Comparison of ENCODE assay signal across 8 cellular contexts in genomic region chr22:22848364-22848866, GRCh38. TPM values are rescaled to one million over a fixed set of nuclear protein-coding genes. Genes with fewer than 3 reads are reported as not detected.
DNase-seq lines count a peak whose midpoint lies in the region; ATAC-seq, FAIRE-seq and TF ChIP-seq lines count a peak whose summit lies in the region.

No MANE protein-coding gene starts in this region.

- H3K27me3 Mint-ChIP-seq in type B pancreatic cell = peaks cover 52% of the 10 kb centered on the region

- no peak for ATAC-seq in HG03175 (IDR thresholded peaks at IDR 0.05; ENCODE audit: unreplicated experiment)

- H3K4me2 ChIP-seq in trophoblast cell (ENCODE audit: low read length) = no peak overlapping the region

- H3K4me3 Mint-ChIP-seq in type B pancreatic cell = no peak overlapping the region

- H3K4me1 ChIP-seq in NT2/D1 (ENCODE audit: insufficient read depth, insufficient read length) (no peaks in the 10 kb centered on the region), trophoblast cell (ENCODE audit: control insufficient read depth in 1 of 2, insufficient read depth in 2 of 2, low read length in 2 of 2) (no peaks in the 10 kb centered on the region)

- H4K91ac ChIP-seq in trophoblast cell (ENCODE audit: low read depth, low read length) = no peak overlapping the region

- no peak overlapping the region for H3K18ac ChIP-seq in trophoblast cell (ENCODE audit: low read length)

- H3K27ac ChIP-seq in trophoblast cell (ENCODE audit: low read depth, low read length) = no peak overlapping the region

- FAIRE-seq in GM19239 (lab: Jason Lieb, UNC) = peak; percentile 94

- H2AFZ ChIP-seq in trophoblast cell (ENCODE audit: insufficient read depth, low read length, poor library complexity) = no peak overlapping the region

- H4K8ac ChIP-seq in trophoblast cell (ENCODE audit: low read depth, low read length) = no peak overlapping the region

- H3K36me3 ChIP-seq in NT2/D1 (ENCODE audit: insufficient read depth, insufficient read length, low read length) (no peaks in the 10 kb centered on the region), trophoblast cell (ENCODE audit: control insufficient read depth in 1 of 2, insufficient read depth in 2 of 2, low read length in 2 of 2) (no peaks in the 10 kb centered on the region)

- no peaks in the 10 kb centered on the region for H3K9me3 Mint-ChIP-seq in type B pancreatic cell

- H3K79me1 ChIP-seq in trophoblast cell (ENCODE audit: low read length) = no peaks in the 10 kb centered on the region

- no peak overlapping the region for H3K9ac ChIP-seq in NT2/D1 (ENCODE audit: insufficient read length, low read depth)
- H3K9ac ChIP-seq in trophoblast cell (ENCODE audit: low read length) = no peak overlapping the region

- H3K4ac ChIP-seq in trophoblast cell (ENCODE audit: low read depth, low read length) = no peak overlapping the region

- H3K79me2 ChIP-seq in trophoblast cell (ENCODE audit: control insufficient read depth, insufficient read depth, low read length, poor library complexity) = no peaks in the 10 kb centered on the region

- no peak overlapping the region for H2BK120ac ChIP-seq in trophoblast cell (ENCODE audit: insufficient read depth, low read length, poor library complexity)

- no peak overlapping the region for H3K27ac Mint-ChIP-seq in type B pancreatic cell

- no peak overlapping the region for H3K23ac ChIP-seq in trophoblast cell (ENCODE audit: low read length)

- H4K12ac ChIP-seq in trophoblast cell (ENCODE audit: low read depth, low read length) = no peak overlapping the region

- H3K9me3 ChIP-seq in NT2/D1 (ENCODE audit: insufficient read depth, low read length) = no peaks in the 10 kb centered on the region
- peaks cover 3% of the 10 kb centered on the region for H3K9me3 ChIP-seq in trophoblast cell (ENCODE audit: insufficient read depth, low read depth, low read length)

- no peaks in the 10 kb centered on the region for H3K4me1 Mint-ChIP-seq in type B pancreatic cell (ENCODE audit: unreplicated experiment)

- no peaks in the 10 kb centered on the region for H3K36me3 Mint-ChIP-seq in type B pancreatic cell

- peaks cover 99% of the 10 kb centered on the region for H3K27me3 ChIP-seq in NT2/D1 (ENCODE audit: insufficient read depth, insufficient read length)
- H3K27me3 ChIP-seq in trophoblast cell (ENCODE audit: insufficient read depth, low read length) = no peaks in the 10 kb centered on the region

- H2BK5ac ChIP-seq in trophoblast cell (ENCODE audit: low read depth, low read length, poor library complexity) = no peak overlapping the region

- WGBS in trophoblast cell (ENCODE audit: extremely low coverage, insufficient coverage, insufficient read length) = no CpG with 5 or more reads among the region's 5 CpGs

- H2BK12ac ChIP-seq in trophoblast cell (ENCODE audit: low read length) = no peak overlapping the region

- DNase-seq in AG08396 (ENCODE audit: low spot score) (peak; percentile 54), GM19239 (ENCODE audit: insufficient read length, low spot score) (peak; percentile 28), NT2/D1 (ENCODE audit: low read depth, low spot score) (peak; percentile 28), germinal center (ENCODE audit: low spot score) (peak; percentile 32), trophoblast cell (peak; percentile 62 to 84), type B pancreatic cell (ENCODE audit: extremely low spot score, unreplicated experiment) (no peak)
- DNase-seq in activated T-helper 1 cell treated with anti-CD3 and anti-CD28 coated beads, Interleukin-2, amount 50 U/mL, for 16 hours (ENCODE audit: low read depth in 1 of 2, low spot score in 1 of 2) = peak; percentile 47 to 51

- TF ChIP-seq CTCF in type B pancreatic cell (conservative IDR thresholded peaks at IDR 0.05) = peak; percentile 93

- no peak overlapping the region for H3K14ac ChIP-seq in trophoblast cell (ENCODE audit: low read length)

- H2AK5ac ChIP-seq in trophoblast cell (ENCODE audit: low read length) = no peak overlapping the region

- no peak overlapping the region for H3K4me3 ChIP-seq in NT2/D1 (ENCODE audit: insufficient read length, low read depth)
- no peak overlapping the region for H3K4me3 ChIP-seq in trophoblast cell (ENCODE audit: low read depth, low read length)

RNA-seq across cellular contexts. Expression of gene IGLL5, which starts 39.2 kb away (rescaled TPM):
- polyA plus RNA-seq in trophoblast cell (2013) = not detected in 2 replicates
- total RNA-seq in type B pancreatic cell (ENCODE audit: low replicate concordance) = not detected in 2 replicates
